Comparison of ENCODE assay signal across 17 cellular contexts in the genomic region with DNA sequence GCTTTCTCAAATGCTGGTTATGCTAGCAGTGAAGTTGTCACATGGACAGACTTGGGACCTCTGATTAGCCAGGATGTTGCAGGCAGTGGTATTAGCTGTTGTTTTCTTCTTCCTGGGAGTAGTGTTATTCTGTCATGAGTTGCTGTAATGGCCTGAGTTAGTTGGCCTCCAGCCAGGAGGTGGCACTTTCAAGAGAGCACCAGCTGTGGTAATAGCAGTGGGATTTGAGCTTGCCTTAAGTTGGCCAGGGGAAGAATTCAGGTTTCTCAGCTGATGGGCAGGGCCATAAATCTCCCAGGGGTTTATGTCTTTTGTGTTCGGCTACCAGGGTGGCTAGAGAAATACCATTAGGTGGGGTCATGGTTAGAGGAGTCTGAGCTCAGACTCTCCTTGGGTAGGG.
"Had no signal": no experiment of that assay in that cellular context is flagged by ENCODE, and none has a peak within 500 bp of the region (broad histone marks: within the 10 kb centered on the region; RNA-seq: fewer than 3 reads in every experiment).

No MANE protein-coding gene starts in this region.

- H3K27me3 ChIP-seq: right atrium auricular region, transverse colon, vagina had no signal

- ATAC-seq: activated CD4-positive, CD25-positive, alpha-beta regulatory T cell treated with anti-CD3 and anti-CD28 coated beads, Interleukin-2, amount 50 U/mL, for 24 hours; activated CD8-positive, alpha-beta T cell treated with anti-CD3 and anti-CD28 coated beads, Interleukin-2, amount 10 ng/mL, durations not matched to agents 7 days and 5 days; left ventricle myocardium superior had no signal

- FAIRE-seq: colon had no signal

- H3K9me3 ChIP-seq: transverse colon, vagina had no signal

- H3K27ac ChIP-seq: dorsolateral prefrontal cortex, right atrium auricular region, transverse colon, vagina had no signal

- DNase-seq: activated CD4-positive, alpha-beta T cell treated with anti-CD3 and anti-CD28 coated beads, Interleukin-2, amount 10 ng/mL, durations not matched to agents 7 days and 5 days; activated CD8-positive, alpha-beta T cell treated with anti-CD3 and anti-CD28 coated beads, Interleukin-2, amount 10 ng/mL, durations not matched to agents 7 days and 5 days; activated naive CD4-positive, alpha-beta T cell treated with anti-CD3 and anti-CD28 coated beads for 36 hours; activated T-cell treated with anti-CD3 and anti-CD28 coated beads, Interleukin-2, amount 50 U/mL, for 24 hours; central memory CD4-positive, alpha-beta T cell; dorsolateral prefrontal cortex; immature natural killer cell; kidney glomerular epithelial cell; left ventricle myocardium superior; nephron progenitor cell; nucleus accumbens; stimulated activated CD4-positive, alpha-beta T cell treated with anti-CD3 and anti-CD28 coated beads, Interleukin-2, amount 100 ng/mL, for 24 hours; transverse colon had no signal

- H3K4me3 ChIP-seq: dorsolateral prefrontal cortex, right atrium auricular region, transverse colon, vagina had no signal

- H3K4me1 ChIP-seq: right atrium auricular region, transverse colon, vagina had no signal

- H3K36me3 ChIP-seq: right atrium auricular region, transverse colon, vagina had no signal
